17 cellular contexts compared by ENCODE assay signal in genomic region chr2:10686176-10686575, GRCh38. TPM values are rescaled to one million over a fixed set of nuclear protein-coding genes. Genes with fewer than 3 reads are reported as not detected.
"Had no signal": no experiment of that assay in that cellular context is flagged by ENCODE, and none has a peak within 500 bp of the region (broad histone marks: within the 10 kb centered on the region; RNA-seq: fewer than 3 reads in every experiment).

No MANE protein-coding gene starts in this region.

- H3K9me3 ChIP-seq: ascending aorta, gastroesophageal sphincter, heart left ventricle, left lung, ovary, thyroid gland had no signal

- H3K27me3 ChIP-seq: ascending aorta, gastroesophageal sphincter, heart left ventricle, left lung, ovary, thyroid gland had no signal

- H3K27ac ChIP-seq: ascending aorta, gastroesophageal sphincter, heart left ventricle, left lung, ovary, SK-N-MC, thyroid gland had no signal

- DNase-seq: activated CD8-positive, alpha-beta memory T cell treated with anti-CD3 and anti-CD28 coated beads, Interleukin-2, amount 10 ng/mL, durations not matched to agents 7 days and 5 days; cerebellar nuclear complex; cortex of kidney; heart left ventricle; left lung; mammary epithelial cell; midbrain; ovary; stimulated activated CD4-positive, alpha-beta T cell treated with anti-CD3 and anti-CD28 coated beads, Interleukin-4, amount 100 ng/mL, for 24 hours; thyroid gland had no signal

- H3K4me3 ChIP-seq: ascending aorta, gastroesophageal sphincter, heart left ventricle, left lung, ovary, SK-N-MC, thyroid gland had no signal

- ATAC-seq: activated CD4-positive, CD25-positive, alpha-beta regulatory T cell treated with anti-CD3 and anti-CD28 coated beads, Interleukin-2, amount 50 U/mL, for 24 hours; activated CD8-positive, alpha-beta memory T cell treated with anti-CD3 and anti-CD28 coated beads, Interleukin-2, amount 10 ng/mL, durations not matched to agents 7 days and 5 days; gastroesophageal sphincter; heart left ventricle; left lung; sciatic nerve; stimulated activated effector memory CD8-positive, alpha-beta T cell treated with anti-CD3 and anti-CD28 coated beads, Interleukin-12 subunit alpha, Interleukin-12 subunit beta, amount 100 ng/mL, for 72 hours had no signal

- H3K4me3 Mint-ChIP-seq: activated CD8-positive, alpha-beta memory T cell treated with anti-CD3 and anti-CD28 coated beads, Interleukin-2, amount 10 ng/mL, durations not matched to agents 7 days and 5 days; stimulated activated effector memory CD8-positive, alpha-beta T cell treated with anti-CD3 and anti-CD28 coated beads, Interleukin-12 subunit alpha, Interleukin-12 subunit beta, amount 100 ng/mL, for 72 hours had no signal

- H3K27ac Mint-ChIP-seq: activated CD8-positive, alpha-beta memory T cell treated with anti-CD3 and anti-CD28 coated beads, Interleukin-2, amount 10 ng/mL, durations not matched to agents 7 days and 5 days; stimulated activated effector memory CD8-positive, alpha-beta T cell treated with anti-CD3 and anti-CD28 coated beads, Interleukin-12 subunit alpha, Interleukin-12 subunit beta, amount 100 ng/mL, for 72 hours had no signal

- H3K27me3 Mint-ChIP-seq: activated CD8-positive, alpha-beta memory T cell treated with anti-CD3 and anti-CD28 coated beads, Interleukin-2, amount 10 ng/mL, durations not matched to agents 7 days and 5 days had no signal

- H3K36me3 ChIP-seq: ovary had no signal

- H3K9me3 Mint-ChIP-seq: stimulated activated effector memory CD8-positive, alpha-beta T cell treated with anti-CD3 and anti-CD28 coated beads, Interleukin-12 subunit alpha, Interleukin-12 subunit beta, amount 100 ng/mL, for 72 hours had no signal

RNA-seq across cellular contexts. Expression of gene ATP6V1C2, which starts 35.3 kb away (rescaled TPM):
- total RNA-seq: activated CD8-positive, alpha-beta memory T cell treated with anti-CD3 and anti-CD28 coated beads, Interleukin-2, amount 10 ng/mL, durations not matched to agents 7 days and 5 days; pulmonary artery endothelial cell; thyroid gland had no signal
